Comparison of ENCODE assay signal across 11 cellular contexts in genomic region chr6:158825951-158826306, GRCh38. TPM values are rescaled to one million over a fixed set of nuclear protein-coding genes. Genes with fewer than 3 reads are reported as not detected.
A peak's percentile ranks its signal among the peaks of the same experiment; 100 is the strongest.
DNase-seq lines count a peak whose midpoint lies in the region; ATAC-seq and TF ChIP-seq lines count a peak whose summit lies in the region.
"Had no signal": no experiment of that assay in that cellular context is flagged by ENCODE, and none has a peak within 500 bp of the region (broad histone marks: within the 10 kb centered on the region; RNA-seq: fewer than 3 reads in every experiment).

No MANE protein-coding gene starts in this region.

- no peaks in the 10 kb centered on the region for H3K36me3 ChIP-seq in GM23338 (ENCODE audit: insufficient read depth)
- H3K36me3 ChIP-seq in sigmoid colon, result no peaks in the 10 kb centered on the region
- H3K36me3 ChIP-seq: MG63 had no signal

- H4K20me1 ChIP-seq in GM23338 (replicated peaks; ENCODE audit: insufficient read depth), result no peaks in the 10 kb centered on the region

- peak; percentile 32; the same call in 2 of the 3 replicates for ATAC-seq in GM23338
- ATAC-seq: PC-3 had no signal

- no peak for TF ChIP-seq POLR2A in sigmoid colon (IDR thresholded peaks at IDR 0.05)

- H3K4me1 Mint-ChIP-seq in GM23338 (peaks cover 13% of the 10 kb centered on the region), brain (peaks cover 13% of the 10 kb centered on the region)

- intact Hi-C loops in sigmoid colon (cut with DNase I), result no loop called here
- intact Hi-C loops in dorsolateral prefrontal cortex (cut with DNase I), result no loop called here

- H2AFZ ChIP-seq in GM23338, result peak overlapping the region; percentile 93

- H3K27ac ChIP-seq in GM23338 (ENCODE audit: low read depth), result no peak overlapping the region
- H3K27ac ChIP-seq in sigmoid colon, result peak overlapping the region in 3 of 4 donors; percentile 15 to 26 (median 15)
- peak overlapping the region in 1 of 59 donors; percentile 35 for H3K27ac ChIP-seq in dorsolateral prefrontal cortex

- H3K4me1 ChIP-seq in GM23338 (ENCODE audit: insufficient read depth), result peaks cover 13% of the 10 kb centered on the region; the same call in 1 of the 2 replicates
- no peaks in the 10 kb centered on the region for H3K4me1 ChIP-seq in sigmoid colon

- TF ChIP-seq EP300 in sigmoid colon (IDR thresholded peaks at IDR 0.05), result no peak

- H3K4me3 Mint-ChIP-seq in GM23338 (no peak overlapping the region; the same call in 2 of the 3 replicates), brain (peak overlapping the region in 2 of 5 experiments; percentile 30 to 55)

- H3K27ac Mint-ChIP-seq in GM23338 (no peak overlapping the region), brain (peak overlapping the region in 3 of 5 experiments; percentile 19 to 59 (median 39))

- DNase-seq in GM23338 (ENCODE audit: low spot score), result no peak
- DNase-seq in iris pigment epithelial cell (ENCODE audit: low read depth), result peak; percentile 60
- peak; percentile 77 for DNase-seq in sigmoid colon
- no peak for DNase-seq in DMS53 (lab: John Stamatoyannopoulos, UW)
- DNase-seq in dorsolateral prefrontal cortex, result no peak
- no peak for DNase-seq in ecto neural progenitor cell (ENCODE audit: low spot score)
- DNase-seq in activated T-cell treated with anti-CD3 and anti-CD28 coated beads, Interleukin-2, amount 50 U/mL, for 48 hours, result no peak
- DNase-seq: mesenchymal stem cell, MG63, PC-3 had no signal

- TF ChIP-seq CTCF in GM23338 (conservative IDR thresholded peaks at IDR 0.05; ENCODE audit: low read depth in 2 of 2), result no peak
- no peak for TF ChIP-seq CTCF in brain (conservative IDR thresholded peaks at IDR 0.05)
- no peak for TF ChIP-seq CTCF in sigmoid colon (IDR thresholded peaks at IDR 0.05)
- no peak for TF ChIP-seq CTCF in dorsolateral prefrontal cortex (IDR thresholded peaks at IDR 0.05 in 54 of 56, conservative IDR thresholded peaks at IDR 0.05 in 2 of 56; ENCODE audit: low read depth in 1 of 56, partially characterized antibody in 56 of 56)

- no peaks in the 10 kb centered on the region for H3K9me3 ChIP-seq in sigmoid colon
- H3K9me3 ChIP-seq: MG63 had no signal

- 81 to 85% methylated on average over 9 of the region's 9 CpGs for WGBS in sigmoid colon, 2 donors

- H3K36me3 Mint-ChIP-seq in GM23338 (ENCODE audit: low read depth) (peaks cover 3% of the 10 kb centered on the region; the same call in 1 of the 3 replicates), brain (no peaks in the 10 kb centered on the region)

- H3K27me3 ChIP-seq in GM23338 (ENCODE audit: insufficient read depth) (no peaks in the 10 kb centered on the region), sigmoid colon (no peaks in the 10 kb centered on the region), dorsolateral prefrontal cortex (peaks cover 0 to 4% (median 0%) of the 10 kb centered on the region in 45 donors)
- H3K27me3 ChIP-seq: MG63 had no signal

- H3K9me3 Mint-ChIP-seq in GM23338, result no peaks in the 10 kb centered on the region; the same call in 2 of the 3 replicates
- H3K9me3 Mint-ChIP-seq in brain, result peaks cover 0 to 4% (median 2%) of the 10 kb centered on the region in 5 experiments

- no peaks in the 10 kb centered on the region for H3K9me2 ChIP-seq in GM23338 (ENCODE audit: insufficient read depth)

- H3K4me2 ChIP-seq in GM23338, result no peak overlapping the region

- H3K27me3 Mint-ChIP-seq in GM23338 (ENCODE audit: insufficient read depth, low read depth, poor library complexity) (peaks cover 7% of the 10 kb centered on the region), brain (peaks cover 3% of the 10 kb centered on the region)

- no peak overlapping the region for H3K4me3 ChIP-seq in GM23338
- H3K4me3 ChIP-seq in sigmoid colon, result no peak overlapping the region
- H3K4me3 ChIP-seq in dorsolateral prefrontal cortex, result no peak overlapping the region
- H3K4me3 ChIP-seq: MG63 had no signal

- H3K79me2 ChIP-seq in GM23338 (replicated peaks; ENCODE audit: insufficient read depth), result no peaks in the 10 kb centered on the region

- H3F3A ChIP-seq in GM23338 (replicated peaks; ENCODE audit: low read depth), result no peaks in the 10 kb centered on the region

TF ChIP-seq in GM23338, 12 proteins besides CTCF, POLR2A, EP300 and RAD21 (continues in another document):
- TF ChIP-seq ZNF331 (CRISPR knock-in tag; IDR thresholded peaks at IDR 0.05; ENCODE audit: low read depth) (no peak), POLR2AphosphoS5 (IDR thresholded peaks at IDR 0.05; ENCODE audit: low read depth) (no peak), EZH2 (IDR thresholded peaks at IDR 0.05; ENCODE audit: low read depth, unreplicated experiment) (no peak), NANOG (IDR thresholded peaks at IDR 0.05; ENCODE audit: borderline replicate concordance) (no peak), ETS1 (IDR thresholded peaks at IDR 0.05) (no peak), CREB1 (CRISPR knock-in tag; IDR thresholded peaks at IDR 0.05; ENCODE audit: low read depth) (no peak), ZNF462 (CRISPR knock-in tag; IDR thresholded peaks at IDR 0.05) (no peak), EZH2phosphoT487 (IDR thresholded peaks at IDR 0.05; ENCODE audit: unreplicated experiment) (no peak), ZNF114 (CRISPR knock-in tag; IDR thresholded peaks at IDR 0.05) (no peak), STAT1 (IDR thresholded peaks at IDR 0.05; ENCODE audit: unreplicated experiment) (no peak)

RNA-seq across cellular contexts. Expression of gene EZR, which starts 6.8 kb away (rescaled TPM):
- total RNA-seq in GM23338 (2014; rRNA removed; shearing (Covaris generic)), result 208 and 209 TPM in 2 replicates
- 188 and 199 TPM in 2 replicates for polyA plus RNA-seq in GM23338 (2016; fragmentation: Nextera tagmentation; extraction: Ambion mirVana)
- polyA plus RNA-seq in brain (ENCODE audit: insufficient read depth, low read depth, low replicate concordance), result 317 TPM
- total RNA-seq in sigmoid colon, result 10 to 100 TPM; 33.5 to 46.0 (median 38.3) TPM
- 100 to 1,000 TPM; 214 to 333 (median 262) TPM for polyA plus RNA-seq in sigmoid colon
- total RNA-seq in dorsolateral prefrontal cortex, result 100 to 1,000 TPM in 20 of 120 experiments, 10 to 100 TPM in 100; 41.2 to 336 (median 78.7) TPM

Comparison
In these comparisons a context has a peak if more than half of its experiments do, and no peak if none do; other contexts are left out.
1. DNase-seq: peak in iris pigment epithelial cell (single experiment) and sigmoid colon (single experiment); none in GM23338 (single experiment), DMS53 (single experiment), dorsolateral prefrontal cortex (0 of 10), ecto neural progenitor cell (single experiment) and activated T-cell treated with anti-CD3 and anti-CD28 coated beads, Interleukin-2, amount 50 U/mL, for 48 hours (0 of 2).